8 cellular contexts compared by ENCODE assay signal in genomic region chr10:27745719-27746363, GRCh38. TPM values are rescaled to one million over a fixed set of nuclear protein-coding genes. Genes with fewer than 3 reads are reported as not detected.
DNase-seq lines count a peak whose midpoint lies in the region; ATAC-seq and TF ChIP-seq lines count a peak whose summit lies in the region.

A gene with protein sequence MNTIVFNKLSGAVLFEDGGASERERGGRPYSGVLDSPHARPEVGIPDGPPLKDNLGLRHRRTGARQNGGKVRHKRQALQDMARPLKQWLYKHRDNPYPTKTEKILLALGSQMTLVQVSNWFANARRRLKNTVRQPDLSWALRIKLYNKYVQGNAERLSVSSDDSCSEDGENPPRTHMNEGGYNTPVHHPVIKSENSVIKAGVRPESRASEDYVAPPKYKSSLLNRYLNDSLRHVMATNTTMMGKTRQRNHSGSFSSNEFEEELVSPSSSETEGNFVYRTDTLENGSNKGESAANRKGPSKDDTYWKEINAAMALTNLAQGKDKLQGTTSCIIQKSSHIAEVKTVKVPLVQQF (minus strand): TSS chr10:27745819. CDS start chr10:27743415, 2,404 bp downstream.

- H3K36me3 ChIP-seq in HEK293 (ENCODE audit: control insufficient read depth in 2 of 2, insufficient read depth in 1 of 2, low read length in 2 of 2) = peaks cover 0 to 20% of the 10 kb centered on the region in 2 experiments; a peak in 1 of 3 replicates
- H3K36me3 ChIP-seq in cardiac muscle cell = no peaks in the 10 kb centered on the region

- H3K4me3 ChIP-seq in HEK293 (ENCODE audit: low read depth, low read length) (peak within 1 kb of the TSS; percentile 47), cardiac muscle cell (peak within 1 kb of the TSS; percentile 45)

- TF ChIP-seq CTCF in HEK293 (tag by site-specific recombination; IDR thresholded peaks at IDR 0.05) (no peak), cardiac muscle cell (IDR thresholded peaks at IDR 0.05; ENCODE audit: low read depth, low read length) (no peak)

- ATAC-seq in GM21390 (IDR thresholded peaks at IDR 0.05; ENCODE audit: unreplicated experiment) = no peak

- intact Hi-C loops in posterior cingulate gyrus (cut with DNase I) = loop anchor here (10.0 kb wide), 1 partner anchor 639 kb away; no protein-coding TSS in a partner anchor

- H3K27ac ChIP-seq in HEK293 (ENCODE audit: extremely low read depth, low read depth, low read length) (peak within 1 kb of the TSS; percentile 75; the same call in 1 of the 2 replicates), cardiac muscle cell (no peak within 1 kb of the TSS)

- no peak for DNase-seq in A172 (ENCODE audit: low spot score)
- peak; percentile 46 to 49 for DNase-seq in activated T-cell treated with anti-CD3 and anti-CD28 coated beads, Interleukin-2, amount 50 U/mL, for 48 hours
- DNase-seq in cardiac muscle cell (ENCODE audit: low read depth in 1 of 2, low spot score in 1 of 2) = peak; percentile 51 to 81
- DNase-seq in posterior cingulate gyrus = peak in 9 of 10 donors; percentile 11 to 89 (median 43)
- DNase-seq in NCI-H128 (lab: John Stamatoyannopoulos, UW; ENCODE audit: unreplicated experiment) = no peak
- no peak for DNase-seq in NCI-H446 (lab: John Stamatoyannopoulos, UW)

- H3K9me3 ChIP-seq in HEK293 (ENCODE audit: control insufficient read depth, insufficient read depth, low read depth, low read length) (no peaks in the 10 kb centered on the region), cardiac muscle cell (ENCODE audit: low read depth) (no peaks in the 10 kb centered on the region)

- CTCF ChIA-PET in HEK293 (lab: Yijun Ruan, JAX) = no interaction called here

- peaks cover 99% of the 10 kb centered on the region for H3K27me3 ChIP-seq in cardiac muscle cell

- POLR2A ChIA-PET in HEK293 (lab: Yijun Ruan, JAX) = no interaction called here

- H3K4me1 ChIP-seq in HEK293 (ENCODE audit: control insufficient read depth, insufficient read depth, low read length) = peaks cover 7% of the 10 kb centered on the region
- H3K4me1 ChIP-seq in cardiac muscle cell (ENCODE audit: low read depth) = peaks cover 6% of the 10 kb centered on the region

TF ChIP-seq in HEK293, 187 proteins besides CTCF, POLR2A, EP300 and RAD21 (continues in another document):
- TF ChIP-seq ZNF544 (tag by site-specific recombination; IDR thresholded peaks at IDR 0.05) (no peak), ZBTB8A (tag by site-specific recombination; IDR thresholded peaks at IDR 0.05) (0 out of 2 replicates have a peak, but pooled peaks have one; percentile 17), HOXA7 (CRISPR knock-in tag; IDR thresholded peaks at IDR 0.05; ENCODE audit: borderline replicate concordance) (0 out of 2 replicates have a peak, but pooled peaks have one; percentile 29), ZBTB26 (tag by site-specific recombination; optimal IDR thresholded peaks at IDR 0.05) (peak; percentile 66), ZBTB11 (tag by site-specific recombination; conservative IDR thresholded peaks at IDR 0.05; ENCODE audit: low read depth) (no peak), ZNF175 (tag by site-specific recombination; IDR thresholded peaks at IDR 0.05) (no peak), ZNF423 (tag by site-specific recombination; IDR thresholded peaks at IDR 0.05) (no peak), ZNF670 (tag by site-specific recombination; IDR thresholded peaks at IDR 0.05; ENCODE audit: low read depth) (no peak), KLF16 (tag by site-specific recombination; IDR thresholded peaks at IDR 0.05) (peak; percentile 43; the same call in 1 of the 2 replicates), PATZ1 (tag by site-specific recombination; IDR thresholded peaks at IDR 0.05) (0 out of 2 replicates have a peak, but pooled peaks have one; percentile 25), TRIM28 (IDR thresholded peaks at IDR 0.05; ENCODE audit: borderline replicate concordance, low read length) (peak; percentile 57; the same call in 1 of the 2 replicates), ZNF324 (tag by site-specific recombination; IDR thresholded peaks at IDR 0.05) (no peak), ZNF366 (tag by site-specific recombination; conservative IDR thresholded peaks at IDR 0.05) (no peak), KLF8 (tag by site-specific recombination; IDR thresholded peaks at IDR 0.05) (0 out of 2 replicates have a peak, but pooled peaks have one; percentile 60), MEIS1 (CRISPR knock-in tag; IDR thresholded peaks at IDR 0.05; ENCODE audit: borderline replicate concordance) (no peak), ZNF311 (tag by site-specific recombination; IDR thresholded peaks at IDR 0.05; ENCODE audit: borderline replicate concordance) (no peak), ZNF76 (tag by site-specific recombination; IDR thresholded peaks at IDR 0.05; ENCODE audit: borderline replicate concordance, low read depth) (0 out of 2 replicates have a peak, but pooled peaks have one; percentile 57), ZNF600 (tag by site-specific recombination; IDR thresholded peaks at IDR 0.05) (0 out of 2 replicates have a peak, but pooled peaks have one; percentile 39)
- TF ChIP-seq, protein P1, sequence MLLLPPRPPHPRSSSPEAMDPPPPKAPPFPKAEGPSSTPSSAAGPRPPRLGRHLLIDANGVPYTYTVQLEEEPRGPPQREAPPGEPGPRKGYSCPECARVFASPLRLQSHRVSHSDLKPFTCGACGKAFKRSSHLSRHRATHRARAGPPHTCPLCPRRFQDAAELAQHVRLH (tag by site-specific recombination; IDR thresholded peaks at IDR 0.05) = no peak
- TF ChIP-seq, protein P2, sequence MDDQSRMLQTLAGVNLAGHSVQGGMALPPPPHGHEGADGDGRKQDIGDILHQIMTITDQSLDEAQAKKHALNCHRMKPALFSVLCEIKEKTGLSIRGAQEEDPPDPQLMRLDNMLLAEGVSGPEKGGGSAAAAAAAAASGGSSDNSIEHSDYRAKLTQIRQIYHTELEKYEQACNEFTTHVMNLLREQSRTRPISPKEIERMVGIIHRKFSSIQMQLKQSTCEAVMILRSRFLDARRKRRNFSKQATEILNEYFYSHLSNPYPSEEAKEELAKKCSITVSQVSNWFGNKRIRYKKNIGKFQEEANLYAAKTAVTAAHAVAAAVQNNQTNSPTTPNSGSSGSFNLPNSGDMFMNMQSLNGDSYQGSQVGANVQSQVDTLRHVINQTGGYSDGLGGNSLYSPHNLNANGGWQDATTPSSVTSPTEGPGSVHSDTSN (CRISPR knock-in tag; IDR thresholded peaks at IDR 0.05) = 0 out of 2 replicates have a peak, but pooled peaks have one; percentile 63

RNA-seq across cellular contexts. Expression of the gene that starts here (rescaled TPM):
- total RNA-seq in A172 (2014; rRNA removed; shearing (Covaris generic)) = 185 and 203 TPM in 2 replicates
- total RNA-seq in cardiac muscle cell = 0.39 TPM in 1 of 2 replicates, not detected in the other
- 0.49 TPM in 1 of 2 replicates, not detected in the other for polyA plus RNA-seq in cardiac muscle cell

Comparison
In these comparisons a context has a peak if more than half of its experiments do, and no peak if none do; other contexts are left out.
1. RNA of the gene that starts here (total RNA-seq): 185 to 203 TPM in A172; 0.39 TPM in cardiac muscle cell; every median in the first group is over 100 times any median in the second.
2. Peak in DNase-seq and H3K4me3 ChIP-seq in cardiac muscle cell; RNA of the gene not detected or under 1 TPM.
3. DNase-seq: peak in activated T-cell treated with anti-CD3 and anti-CD28 coated beads, Interleukin-2, amount 50 U/mL, for 48 hours (2 of 2) and posterior cingulate gyrus (9 of 10); none in A172 (single experiment), NCI-H128 (single experiment) and NCI-H446 (0 of 2).